ENCODE assay signal across 1 cellular context in genomic region chr4:8109406-8110065, GRCh38.
TF ChIP-seq lines count a peak whose summit lies in the region.

No MANE protein-coding gene starts in this region.

TF ChIP-seq in H1, 55 proteins besides CTCF, POLR2A, EP300 and RAD21:
- TF ChIP-seq YY1 (IDR thresholded peaks at IDR 0.05; ENCODE audit: low read depth, low read length) (no peak), RXRA (IDR thresholded peaks at IDR 0.05; ENCODE audit: insufficient read depth, low read depth, low read length) (no peak), CHD7 (IDR thresholded peaks at IDR 0.05; ENCODE audit: insufficient replicate concordance, low read length) (no peak), TCF12 (IDR thresholded peaks at IDR 0.05; ENCODE audit: low read depth, low read length) (no peak), HDAC6 (IDR thresholded peaks at IDR 0.05; ENCODE audit: low read depth, low read length) (no peak), SIRT6 (IDR thresholded peaks at IDR 0.05; ENCODE audit: low read length) (no peak), NRF1 (IDR thresholded peaks at IDR 0.05; ENCODE audit: low read depth, low read length) (no peak), ZNF274 (IDR thresholded peaks at IDR 0.05; ENCODE audit: borderline replicate concordance, extremely low read depth, low read length) (no peak), EZH2 (IDR thresholded peaks at IDR 0.05; ENCODE audit: low read depth, low read length, severe bottlenecking) (no peak), GABPA (IDR thresholded peaks at IDR 0.05; ENCODE audit: borderline replicate concordance, insufficient read depth, low read length) (no peak), JUN (IDR thresholded peaks at IDR 0.05; ENCODE audit: low read depth, low read length) (no peak), CBX8 (IDR thresholded peaks at IDR 0.05; ENCODE audit: borderline replicate concordance, low read depth, low read length) (no peak), ASH2L (IDR thresholded peaks at IDR 0.05; ENCODE audit: low read length) (no peak), BCL11A (IDR thresholded peaks at IDR 0.05; ENCODE audit: low read depth in 2 of 2, low read length in 2 of 2) (no peak), RBBP5 (IDR thresholded peaks at IDR 0.05; ENCODE audit: borderline replicate concordance, low read depth, low read length) (no peak), SP4 (IDR thresholded peaks at IDR 0.05; ENCODE audit: low read length) (no peak), SP2 (IDR thresholded peaks at IDR 0.05; ENCODE audit: low read length) (no peak)
- TF ChIP-seq, protein P1, sequence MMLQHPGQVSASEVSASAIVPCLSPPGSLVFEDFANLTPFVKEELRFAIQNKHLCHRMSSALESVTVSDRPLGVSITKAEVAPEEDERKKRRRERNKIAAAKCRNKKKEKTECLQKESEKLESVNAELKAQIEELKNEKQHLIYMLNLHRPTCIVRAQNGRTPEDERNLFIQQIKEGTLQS (IDR thresholded peaks at IDR 0.05; ENCODE audit: insufficient read depth, low read depth, low read length) = no peak
TF ChIP-seq in H1: peak in this region for 0.
